ENCODE assay signal across 12 cellular contexts in the genomic region with DNA sequence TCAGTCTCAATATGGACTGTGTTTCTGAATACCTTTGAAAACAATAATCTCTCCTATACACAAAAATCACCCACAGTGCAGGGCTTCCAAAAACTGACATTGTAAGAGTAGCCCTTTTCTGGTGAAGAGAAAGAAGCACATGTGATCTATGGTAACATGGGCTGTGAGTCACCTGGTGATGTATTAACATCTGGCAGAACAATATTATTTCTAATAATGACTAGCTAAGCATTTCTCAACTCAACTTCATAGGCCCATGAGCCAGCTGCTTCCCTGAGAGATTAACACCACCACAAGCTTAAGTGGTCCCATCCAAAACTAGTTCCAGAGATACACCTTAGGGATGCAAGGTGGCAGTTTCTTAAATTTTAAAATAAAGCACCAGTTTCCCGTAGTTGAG.
"Had no signal": no experiment of that assay in that cellular context is flagged by ENCODE, and none has a peak within 500 bp of the region (broad histone marks: within the 10 kb centered on the region; RNA-seq: fewer than 3 reads in every experiment).

No MANE protein-coding gene starts in this region.

- ATAC-seq: activated T-cell treated with anti-CD3 and anti-CD28 coated beads, Interleukin-2, amount 50 U/mL, for 72 hours; stimulated activated memory B cell treated with anti-CD40 and anti-IgM and Interleukin-4, amounts not matched to agents 10 μg/mL and 1 μg/mL and 100 μg/mL, for 72 hours had no signal

- DNase-seq: activated B cell treated with CpG ODN at 0.5 μM for 24 hours; activated CD4-positive, alpha-beta T cell treated with anti-CD3 and anti-CD28 coated beads, Interleukin-2, amount 10 ng/mL, durations not matched to agents 24 days and 14 days; activated CD8-positive, alpha-beta memory T cell treated with anti-CD3 and anti-CD28 coated beads, Interleukin-2, amount 50 U/mL, for 48 hours; activated gamma-delta T cell; activated T-cell treated with anti-CD3 and anti-CD28 coated beads, Interleukin-2, amount 50 U/mL, for 72 hours; ovary; sigmoid colon; stimulated activated CD4-positive, alpha-beta T cell treated with anti-CD3 and anti-CD28 coated beads, Interleukin-12 subunit alpha, Interleukin-12 subunit beta, amount 100 ng/mL, for 4 hours; stimulated activated CD4-positive, alpha-beta T cell treated with anti-CD3 and anti-CD28 coated beads, Interleukin-2, amount 100 ng/mL, for 24 hours had no signal

- H3K27me3 ChIP-seq: neural progenitor cell, ovary, sigmoid colon had no signal

- H3K9ac ChIP-seq: neural progenitor cell had no signal

- H3K4me2 ChIP-seq: neural progenitor cell had no signal

- H3K9me3 ChIP-seq: ovary had no signal

- H3K27ac ChIP-seq: neural progenitor cell, ovary, sigmoid colon had no signal

- H3K4me3 ChIP-seq: lung, neural progenitor cell, ovary, sigmoid colon had no signal

- H2AFZ ChIP-seq: neural progenitor cell had no signal

- H3K36me3 ChIP-seq: neural progenitor cell, ovary, sigmoid colon had no signal

- H3K4me1 ChIP-seq: sigmoid colon had no signal
